ENCODE assay signal across 13 cellular contexts in genomic region chr2:36482576-36483214, GRCh38.
DNase-seq lines count a peak whose midpoint lies in the region; ATAC-seq and TF ChIP-seq lines count a peak whose summit lies in the region.
"Had no signal": no experiment of that assay in that cellular context is flagged by ENCODE, and none has a peak within 500 bp of the region (broad histone marks: within the 10 kb centered on the region; RNA-seq: fewer than 3 reads in every experiment).

No MANE protein-coding gene starts in this region.

- TF ChIP-seq CTCF in ascending aorta (IDR thresholded peaks at IDR 0.05): no peak
- TF ChIP-seq CTCF in transverse colon (IDR thresholded peaks at IDR 0.05): no peak

- H3K4me3 ChIP-seq in ascending aorta (no peak overlapping the region), transverse colon (no peak overlapping the region)
- H3K4me3 ChIP-seq: GM23338, MG63 had no signal

- 38 to 57% methylated on average over 3 to 4 of the region's 4 CpGs for WGBS in transverse colon (ENCODE audit: low coverage in 1 of 2), 2 donors

- no peaks in the 10 kb centered on the region for H3K27me3 ChIP-seq in ascending aorta
- H3K27me3 ChIP-seq in transverse colon: no peaks in the 10 kb centered on the region
- H3K27me3 ChIP-seq: MG63 had no signal

- H3K4me1 ChIP-seq in ascending aorta: peaks cover 13 to 65% of the 10 kb centered on the region in 2 donors
- peaks cover 8 to 33% (median 19%) of the 10 kb centered on the region in 4 donors for H3K4me1 ChIP-seq in transverse colon

- no peaks in the 10 kb centered on the region for H3K9me3 ChIP-seq in ascending aorta
- H3K9me3 ChIP-seq in transverse colon: no peaks in the 10 kb centered on the region
- H3K9me3 ChIP-seq: MG63 had no signal

- CTCF ChIA-PET in activated CD4-positive, alpha-beta T cell treated with anti-CD3 and anti-CD28 coated beads for 36 hours (lab: Charles Lee): interaction anchor here (0.9 kb wide), 1 partner anchor 22 kb away, joined by 3 read pairs; no protein-coding TSS in a partner anchor

- in situ Hi-C loops in transverse colon (cut with MboI; ENCODE audit: low pct_ligation_motif_present in 1 of 4, low pct_unique_long_range_greater_than_20kb in 1 of 4, low sequenced_read_pairs in 3 of 4): loop anchor here in 1 of 4 donors (25.0 kb wide), 1 partner anchor 120 kb away; the partner anchor contains the start of gene CRIM1

- H3K36me3 ChIP-seq in ascending aorta: peaks cover 30 to 63% of the 10 kb centered on the region in 2 donors
- peaks cover 0 to 22% (median 2%) of the 10 kb centered on the region in 4 donors for H3K36me3 ChIP-seq in transverse colon

- no peak for TF ChIP-seq POLR2A in transverse colon (IDR thresholded peaks at IDR 0.05)

- no peak overlapping the region for H3K27ac Mint-ChIP-seq in activated CD4-positive, alpha-beta T cell treated with anti-CD3 and anti-CD28 coated beads for 36 hours
- H3K27ac Mint-ChIP-seq: B cell, GM23338 had no signal

- DNase-seq in left ventricle myocardium superior (no peak), cardiac septum (ENCODE audit: low spot score) (no peak), ascending aorta (ENCODE audit: low spot score in 2 of 2) (no peak), kidney tubule cell (ENCODE audit: low spot score) (peak; percentile 97), transverse colon (peak; percentile 17), occipital lobe (lab: John Stamatoyannopoulos, UW) (no peak)
- no peak for DNase-seq in activated CD4-positive, alpha-beta T cell treated with anti-CD3 and anti-CD28 coated beads for 36 hours
- DNase-seq: MG63; nephron progenitor cell; stimulated activated naive CD8-positive, alpha-beta T cell treated with anti-CD3 and anti-CD28 coated beads, Interleukin-15, Interleukin-2, amounts not matched to agents 100 U/mL and 50 U/mL, for 24 hours had no signal

- peaks cover 3% of the 10 kb centered on the region for H3K9me3 Mint-ChIP-seq in activated CD4-positive, alpha-beta T cell treated with anti-CD3 and anti-CD28 coated beads for 36 hours (ENCODE audit: low read depth)
- H3K9me3 Mint-ChIP-seq: GM23338 had no signal

- no peaks in the 10 kb centered on the region for H3K4me1 Mint-ChIP-seq in activated CD4-positive, alpha-beta T cell treated with anti-CD3 and anti-CD28 coated beads for 36 hours

- H3K27ac ChIP-seq in ascending aorta (peak overlapping the region; percentile 81 to 88), transverse colon (peak overlapping the region; percentile 32 to 78 (median 72))

- no peak for TF ChIP-seq EP300 in transverse colon (IDR thresholded peaks at IDR 0.05; ENCODE audit: low read depth)

- peaks cover 11% of the 10 kb centered on the region for H3K36me3 Mint-ChIP-seq in activated CD4-positive, alpha-beta T cell treated with anti-CD3 and anti-CD28 coated beads for 36 hours (ENCODE audit: low read depth)

- ATAC-seq in left ventricle myocardium superior (peak; percentile 30), HG03139 (IDR thresholded peaks at IDR 0.05; ENCODE audit: unreplicated experiment) (no peak)
- ATAC-seq in activated CD4-positive, alpha-beta T cell treated with anti-CD3 and anti-CD28 coated beads for 36 hours: no peak
- ATAC-seq: GM23338; stimulated activated naive CD8-positive, alpha-beta T cell treated with anti-CD3 and anti-CD28 coated beads, Interleukin-15, Interleukin-2, amounts not matched to agents 100 U/mL and 50 U/mL, for 24 hours had no signal

- intact Hi-C loops in left ventricle myocardium superior (cut with micrococcal nuclease): no loop called here
- intact Hi-C loops in cardiac septum (cut with DNase I): no loop called here
- intact Hi-C loops in ascending aorta (cut with DNase I): no loop called here
- intact Hi-C loops in transverse colon (cut with DNase I; ENCODE audit: low total_unique reads): no loop called here
- intact Hi-C loops in activated CD4-positive, alpha-beta T cell treated with anti-CD3 and anti-CD28 coated beads for 36 hours (cut with DNase I, micrococcal nuclease): no loop called here

- H3K4me3 Mint-ChIP-seq in activated CD4-positive, alpha-beta T cell treated with anti-CD3 and anti-CD28 coated beads for 36 hours: no peak overlapping the region
- H3K4me3 Mint-ChIP-seq: B cell, GM23338, nephron progenitor cell had no signal

- POLR2A ChIA-PET in activated CD4-positive, alpha-beta T cell treated with anti-CD3 and anti-CD28 coated beads for 36 hours (lab: Charles Lee): no interaction called here

- no peaks in the 10 kb centered on the region for H3K27me3 Mint-ChIP-seq in activated CD4-positive, alpha-beta T cell treated with anti-CD3 and anti-CD28 coated beads for 36 hours
- H3K27me3 Mint-ChIP-seq: B cell had no signal

Comparison
In these comparisons a context has a peak if more than half of its experiments do, and no peak if none do; other contexts are left out.
1. DNase-seq: peak in kidney tubule cell (single experiment) and transverse colon (single experiment); none in left ventricle myocardium superior (single experiment), cardiac septum (single experiment), ascending aorta (0 of 2), activated CD4-positive, alpha-beta T cell treated with anti-CD3 and anti-CD28 coated beads for 36 hours (single experiment) and occipital lobe (single experiment).